8 cellular contexts compared by ENCODE assay signal in genomic region chr17:36591434-36592315, GRCh38. TPM values are rescaled to one million over a fixed set of nuclear protein-coding genes. Genes with fewer than 3 reads are reported as not detected.
DNase-seq lines count a peak whose midpoint lies in the region; ATAC-seq and TF ChIP-seq lines count a peak whose summit lies in the region.

TSS of gene DHRS11 (plus strand) at chr17:36591879. CDS start at chr17:36592010, 131 bp downstream.

- H3K79me2 ChIP-seq in Loucy (ENCODE audit: insufficient read depth, low read length): no peaks in the 10 kb centered on the region

- H4K20me1 ChIP-seq in Loucy (ENCODE audit: insufficient read depth, low read length, poor library complexity, severe bottlenecking): peaks cover 3% of the 10 kb centered on the region

- H3F3A ChIP-seq in Loucy (ENCODE audit: low read depth): peaks cover 6% of the 10 kb centered on the region

- peak within 1 kb of the TSS; percentile 39 for H3K27ac ChIP-seq in substantia nigra (ENCODE audit: low read depth, low read length, poor library complexity, severe bottlenecking)

- in situ Hi-C loops in SK-MEL-5 (cut with HindIII; ENCODE audit: low pct_unique_long_range_greater_than_20kb, low sequenced_read_pairs): no loop called here

- H3K9me3 Mint-ChIP-seq in activated naive CD4-positive, alpha-beta T cell treated with anti-CD3 and anti-CD28 coated beads, Interleukin-2, amount 10 ng/mL, durations not matched to agents 7 days and 5 days: no peaks in the 10 kb centered on the region

- peaks cover 43% of the 10 kb centered on the region for H3K36me3 ChIP-seq in Loucy (ENCODE audit: insufficient read depth, low read length)

- peaks cover 25% of the 10 kb centered on the region for H3K4me1 Mint-ChIP-seq in activated naive CD4-positive, alpha-beta T cell treated with anti-CD3 and anti-CD28 coated beads, Interleukin-2, amount 10 ng/mL, durations not matched to agents 7 days and 5 days

- ATAC-seq in GM21737 (IDR thresholded peaks at IDR 0.05; ENCODE audit: unreplicated experiment): peak; percentile 80

- no peaks in the 10 kb centered on the region for H3K27me3 ChIP-seq in Loucy (ENCODE audit: insufficient read depth, low read length, poor library complexity, severe bottlenecking)

- H3K4me3 ChIP-seq in Loucy (ENCODE audit: low read length, poor library complexity, severe bottlenecking): peak within 1 kb of the TSS; percentile 69

- H3K36me3 Mint-ChIP-seq in activated naive CD4-positive, alpha-beta T cell treated with anti-CD3 and anti-CD28 coated beads, Interleukin-2, amount 10 ng/mL, durations not matched to agents 7 days and 5 days: peaks cover 22% of the 10 kb centered on the region

- CTCF ChIA-PET in activated naive CD4-positive, alpha-beta T cell treated with anti-CD3 and anti-CD28 coated beads, Interleukin-2, amount 10 ng/mL, durations not matched to agents 7 days and 5 days (lab: Charles Lee): interaction anchor here (2.6 kb wide), 1 partner anchor 11 kb away, joined by 23 read pairs; the partner anchor contains the start of gene MRM1

- H3K4me1 ChIP-seq in Loucy (ENCODE audit: insufficient read depth, low read length, poor library complexity, severe bottlenecking): peaks cover 4% of the 10 kb centered on the region

- H2AFZ ChIP-seq in Loucy (ENCODE audit: low read length): no peak within 1 kb of the TSS

- no peak for TF ChIP-seq CTCF in Loucy (conservative IDR thresholded peaks at IDR 0.05; ENCODE audit: low read length)

- H3K9ac ChIP-seq in Loucy (ENCODE audit: low read depth, low read length, poor library complexity, severe bottlenecking): peak within 1 kb of the TSS; percentile 46

- DNase-seq in DMS79 (lab: John Stamatoyannopoulos, UW) (peak; percentile 50), SK-MEL-5 (ENCODE audit: low read depth, low spot score) (peak; percentile 74), germinal center (ENCODE audit: low spot score) (peak; percentile 91), occipital lobe (lab: John Stamatoyannopoulos, UW) (peak; percentile 84), substantia nigra (lab: John Stamatoyannopoulos, UW) (peak in 46 of 49 donors; percentile 19 to 89 (median 67))
- peak; percentile 85 for DNase-seq in activated naive CD4-positive, alpha-beta T cell treated with anti-CD3 and anti-CD28 coated beads, Interleukin-2, amount 10 ng/mL, durations not matched to agents 7 days and 5 days

- no peaks in the 10 kb centered on the region for H3K9me2 ChIP-seq in Loucy (replicated peaks; ENCODE audit: low read depth, low read length)

- H3K4me2 ChIP-seq in Loucy (ENCODE audit: low read depth, low read length, poor library complexity, severe bottlenecking): peak within 1 kb of the TSS; percentile 64

- no peaks in the 10 kb centered on the region for H3K9me3 ChIP-seq in Loucy (ENCODE audit: insufficient read depth, low read depth, low read length)

- peaks cover 18% of the 10 kb centered on the region for H3K27me3 Mint-ChIP-seq in activated naive CD4-positive, alpha-beta T cell treated with anti-CD3 and anti-CD28 coated beads, Interleukin-2, amount 10 ng/mL, durations not matched to agents 7 days and 5 days

- H3K27ac Mint-ChIP-seq in activated naive CD4-positive, alpha-beta T cell treated with anti-CD3 and anti-CD28 coated beads, Interleukin-2, amount 10 ng/mL, durations not matched to agents 7 days and 5 days: peak within 1 kb of the TSS; percentile 78

- peak within 1 kb of the TSS; percentile 55 for H3K4me3 Mint-ChIP-seq in activated naive CD4-positive, alpha-beta T cell treated with anti-CD3 and anti-CD28 coated beads, Interleukin-2, amount 10 ng/mL, durations not matched to agents 7 days and 5 days

RNA-seq across cellular contexts. Expression of gene DHRS11, which starts in this region (rescaled TPM):
- total RNA-seq in SK-MEL-5 (2014; rRNA removed; shearing (Covaris generic)): 12.9 and 19.1 TPM in 2 replicates
- 23.6 and 28.0 TPM in 2 replicates for polyA plus RNA-seq in SK-MEL-5 (2015; cell fraction: cytosol; rRNA removed)
- 60.3 and 62.5 TPM in 2 replicates for polyA plus RNA-seq in SK-MEL-5 (2015; cell fraction: nucleus; rRNA removed)
- 4.8 TPM for total RNA-seq in occipital lobe

Comparison
In these comparisons a context has a peak if more than half of its experiments do, and no peak if none do; other contexts are left out.
1. Peak in every context shown above with its lines: DNase-seq, ATAC-seq, H3K4me3 ChIP-seq and H3K27ac ChIP-seq.